ENCODE assay signal across 8 cellular contexts in the genomic region with DNA sequence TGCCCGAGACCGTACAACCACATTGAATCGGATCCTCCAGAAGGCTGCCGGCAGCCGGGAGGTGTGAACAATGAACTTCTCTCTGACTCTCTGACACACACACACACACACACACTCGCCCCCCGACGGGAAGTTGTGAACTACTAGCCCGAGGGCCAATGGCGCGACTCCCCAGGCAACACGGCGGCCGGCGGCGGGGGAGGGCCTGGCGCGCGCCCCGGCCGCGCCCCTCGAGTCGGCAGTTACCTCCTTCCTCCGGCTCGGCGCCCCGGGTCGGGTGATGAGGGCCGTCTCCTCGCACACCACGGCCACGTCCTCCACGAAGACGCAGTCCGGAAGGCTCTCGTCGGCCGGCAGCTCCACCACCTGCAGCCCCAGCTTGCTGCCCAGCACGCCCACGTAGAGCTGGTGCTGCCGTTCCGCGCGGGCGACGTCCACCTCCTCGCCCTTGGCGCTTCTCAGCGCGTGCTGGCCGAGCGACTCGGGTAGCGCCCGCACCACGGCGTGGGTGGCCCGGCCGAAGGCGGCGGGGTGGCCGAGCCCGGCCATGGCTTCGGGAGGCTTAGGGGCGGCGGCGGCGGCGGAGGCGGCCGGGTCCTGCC. TPM values are rescaled to one million over a fixed set of nuclear protein-coding genes. Genes with fewer than 3 reads are reported as not detected.
DNase-seq lines count a peak whose midpoint lies in the region; ATAC-seq and TF ChIP-seq lines count a peak whose summit lies in the region.

No MANE protein-coding gene starts in this region.

- TF ChIP-seq POLR2A in vagina (IDR thresholded peaks at IDR 0.05), result no peak

- peak overlapping the region; percentile 39 for H3K4me3 Mint-ChIP-seq in activated naive CD4-positive, alpha-beta T cell treated with anti-CD3 and anti-CD28 coated beads, Interleukin-2, amount 50 U/mL, for 24 hours

- CTCF ChIA-PET in A673 (lab: Charles Lee), result interaction anchor here (1.6 kb wide), 1 partner anchor 156 kb away, joined by 4 read pairs; no protein-coding TSS in a partner anchor

- DNase-seq in A673 (ENCODE audit: low spot score), result peak; percentile 70
- DNase-seq in NCI-H345 treated with DMSO at 0.1 percent for 48 hours (lab: John Stamatoyannopoulos, UW; ENCODE audit: unreplicated experiment), result peak; percentile 43
- DNase-seq in glomerular visceral epithelial cell (ENCODE audit: extremely low spot score), result peak; percentile 85
- DNase-seq in vagina (ENCODE audit: extremely low spot score in 2 of 2), result no peak

- POLR2A ChIA-PET in A673 (lab: Charles Lee; ENCODE audit: low non-redundant PET), result no interaction called here

- TF ChIP-seq CTCF in A673 (conservative IDR thresholded peaks at IDR 0.05; ENCODE audit: low read depth, low read length), result no peak
- TF ChIP-seq CTCF in neutrophil (IDR thresholded peaks at IDR 0.05), result no peak
- TF ChIP-seq CTCF in vagina (IDR thresholded peaks at IDR 0.05), result no peak

- ATAC-seq in GM18498 (IDR thresholded peaks at IDR 0.05; ENCODE audit: unreplicated experiment) (peak; percentile 70), HG02970 (IDR thresholded peaks at IDR 0.05; ENCODE audit: low FRiP score, unreplicated experiment) (peak; percentile 67)

- H3K27me3 Mint-ChIP-seq in activated naive CD4-positive, alpha-beta T cell treated with anti-CD3 and anti-CD28 coated beads, Interleukin-2, amount 50 U/mL, for 24 hours, result peaks cover 54% of the 10 kb centered on the region

- no peaks in the 10 kb centered on the region for H3K9me3 Mint-ChIP-seq in activated naive CD4-positive, alpha-beta T cell treated with anti-CD3 and anti-CD28 coated beads, Interleukin-2, amount 50 U/mL, for 24 hours

- H3K36me3 ChIP-seq in A673 (ENCODE audit: insufficient read depth, low read length, poor library complexity, severe bottlenecking) (no peaks in the 10 kb centered on the region), neutrophil (no peaks in the 10 kb centered on the region), vagina (no peaks in the 10 kb centered on the region)

- H3K27ac Mint-ChIP-seq in activated naive CD4-positive, alpha-beta T cell treated with anti-CD3 and anti-CD28 coated beads, Interleukin-2, amount 50 U/mL, for 24 hours, result no peak overlapping the region

- peaks cover 5% of the 10 kb centered on the region for H3K4me1 Mint-ChIP-seq in activated naive CD4-positive, alpha-beta T cell treated with anti-CD3 and anti-CD28 coated beads, Interleukin-2, amount 50 U/mL, for 24 hours

- BruUV-seq in A673 (replicated peaks; lab: Mats Ljungman, UMichigan), result no TSS peak

- H3K4me1 ChIP-seq in A673 (ENCODE audit: insufficient read depth, low read length, poor library complexity, severe bottlenecking), result peaks cover 3% of the 10 kb centered on the region
- H3K4me1 ChIP-seq in neutrophil (ENCODE audit: control insufficient read depth in 1 of 2, insufficient read depth in 1 of 2, low read depth in 1 of 2, low read length in 1 of 2), result peaks cover 7 to 14% of the 10 kb centered on the region in 2 experiments
- H3K4me1 ChIP-seq in vagina, result peaks cover 36% of the 10 kb centered on the region

- intact Hi-C loops in A673 (cut with micrococcal nuclease; ENCODE audit: unreplicated experiment), result no loop called here
- intact Hi-C loops in vagina (cut with DNase I), result loop anchor here (10.0 kb wide), 1 partner anchor 110 kb away; no protein-coding TSS in a partner anchor

- H3K9me3 ChIP-seq in A673 (ENCODE audit: low read depth, low read length, poor library complexity, severe bottlenecking), result no peaks in the 10 kb centered on the region
- H3K9me3 ChIP-seq in neutrophil, result no peaks in the 10 kb centered on the region
- no peaks in the 10 kb centered on the region for H3K9me3 ChIP-seq in vagina

- no peaks in the 10 kb centered on the region for H3K36me3 Mint-ChIP-seq in activated naive CD4-positive, alpha-beta T cell treated with anti-CD3 and anti-CD28 coated beads, Interleukin-2, amount 50 U/mL, for 24 hours

- H3K27me3 ChIP-seq in A673 (replicated peaks; ENCODE audit: insufficient read depth, low read depth, low read length, poor library complexity) (no peaks in the 10 kb centered on the region), neutrophil (peaks cover 38% of the 10 kb centered on the region), vagina (no peaks in the 10 kb centered on the region)

- peak overlapping the region; percentile 87 for H3K4me3 ChIP-seq in A673 (ENCODE audit: low read depth, low read length, poor library complexity, severe bottlenecking)
- peak overlapping the region; percentile 51 to 63 for H3K4me3 ChIP-seq in neutrophil (ENCODE audit: low read depth in 1 of 2, low read length in 1 of 2)
- H3K4me3 ChIP-seq in vagina, result peak overlapping the region; percentile 57 to 61

- peak overlapping the region; percentile 71 for H3K27ac ChIP-seq in A673 (ENCODE audit: low read depth, low read length, poor library complexity, severe bottlenecking)
- H3K27ac ChIP-seq in neutrophil, result no peak overlapping the region
- H3K27ac ChIP-seq in vagina, result peak overlapping the region; percentile 63

RNA-seq across cellular contexts. Expression of gene DDAH1, which starts 0.4 kb away (rescaled TPM):
- total RNA-seq in A673 (2021) (32.5 and 35.0 TPM in 2 replicates), vagina (10.3 TPM)

Comparison
In these comparisons a context has a peak if more than half of its experiments do, and no peak if none do; other contexts are left out.
1. DNase-seq: peak in A673 (single experiment), NCI-H345 treated with DMSO at 0.1 percent for 48 hours (single experiment) and glomerular visceral epithelial cell (single experiment); none in vagina (0 of 2).
2. Peak in every context shown above with its lines, with median percentiles within 50 percentile points of each other: H3K4me3 ChIP-seq.